ENCODE assay signal across 16 cellular contexts in genomic region chr15:85871545-85871944, GRCh38.
A peak's percentile ranks its signal among the peaks of the same experiment; 100 is the strongest.
DNase-seq lines count a peak whose midpoint lies in the region; ATAC-seq, FAIRE-seq and TF ChIP-seq lines count a peak whose summit lies in the region.
"Had no signal": no experiment of that assay in that cellular context is flagged by ENCODE, and none has a peak within 500 bp of the region (broad histone marks: within the 10 kb centered on the region; RNA-seq: fewer than 3 reads in every experiment).

No MANE protein-coding gene starts in this region.

- H3K4me3 Mint-ChIP-seq in activated naive CD8-positive, alpha-beta T cell treated with anti-CD3 and anti-CD28 coated beads for 36 hours: no peak overlapping the region
- H3K4me3 Mint-ChIP-seq: CD14-positive monocyte, GM23338 had no signal

- no peaks in the 10 kb centered on the region for H3K9me3 Mint-ChIP-seq in activated naive CD8-positive, alpha-beta T cell treated with anti-CD3 and anti-CD28 coated beads for 36 hours
- H3K9me3 Mint-ChIP-seq: CD14-positive monocyte, GM23338 had no signal

- DNase-seq in GM12865 (ENCODE audit: low read depth): peak; percentile 31
- DNase-seq in GM12878 (ENCODE audit: low read depth, low spot score): no peak
- DNase-seq in GM03348 (ENCODE audit: low spot score): no peak
- DNase-seq in activated naive CD8-positive, alpha-beta T cell treated with anti-CD3 and anti-CD28 coated beads for 36 hours: no peak
- DNase-seq in DMS114 treated with DMSO at 0.1 percent for 48 hours (lab: John Stamatoyannopoulos, UW; ENCODE audit: unreplicated experiment): no peak
- DNase-seq: COR-L47, NCI-H187, NCI-H526 treated with DMSO at 0.1 percent for 48 hours, PC-9 had no signal

- H3K4me1 ChIP-seq in GM12878 (ENCODE audit: control insufficient read depth, insufficient read depth, low read length): no peaks in the 10 kb centered on the region

- FAIRE-seq in GM12878 (lab: Jason Lieb, UNC): no peak
- FAIRE-seq: GM12891, GM18507 had no signal

- RAD21 ChIA-PET in GM12878 (lab: Charles Lee; ENCODE audit: unreplicated experiment): no interaction called here

- no peaks in the 10 kb centered on the region for H3K36me3 Mint-ChIP-seq in activated naive CD8-positive, alpha-beta T cell treated with anti-CD3 and anti-CD28 coated beads for 36 hours
- H3K36me3 Mint-ChIP-seq: CD14-positive monocyte had no signal

- SMC1A ChIA-PET in GM12878 (lab: Charles Lee; ENCODE audit: uncharacterized antibody, unreplicated experiment): no interaction called here

- WGBS in GM12878 (ENCODE audit: insufficient coverage, insufficient replicate concordance, low lambda C conversion rate, missing lambda C conversion rate): 43% methylated on average over 8 of the region's 8 CpGs

- H3K9ac ChIP-seq in GM12878 (ENCODE audit: control insufficient read depth, insufficient read depth, low read length): no peak overlapping the region

- no peak overlapping the region for H3K4me3 ChIP-seq in GM12865 (ENCODE audit: low read depth, low read length)
- H3K4me3 ChIP-seq in GM12878: no peak overlapping the region
- H3K4me3 ChIP-seq: GM23338, PC-9, SJSA1 had no signal

- H3K27me3 Mint-ChIP-seq in activated naive CD8-positive, alpha-beta T cell treated with anti-CD3 and anti-CD28 coated beads for 36 hours: peaks cover 26% of the 10 kb centered on the region

- no peaks in the 10 kb centered on the region for H3K36me3 ChIP-seq in GM12878 (ENCODE audit: control insufficient read depth in 2 of 2, insufficient read depth in 2 of 2, low read length in 1 of 2)
- H3K36me3 ChIP-seq: SJSA1 had no signal

- H3K27me3 ChIP-seq in GM12878 (replicated peaks in 1 of 2; ENCODE audit: control insufficient read depth in 2 of 2, insufficient read depth in 2 of 2, low read length in 1 of 2): peaks cover 0 to 2% of the 10 kb centered on the region in 2 experiments; a peak in 2 of 4 replicates
- H3K27me3 ChIP-seq: SJSA1 had no signal

- ATAC-seq in GM19324 (IDR thresholded peaks at IDR 0.05; ENCODE audit: low FRiP score, unreplicated experiment) (peak; percentile 46), HG03175 (IDR thresholded peaks at IDR 0.05; ENCODE audit: unreplicated experiment) (peak; percentile 51), GM12878 (peak; percentile 27; the same call in 2 of the 3 replicates)
- ATAC-seq: GM23338 had no signal

- BruUV-seq in GM12878 (replicated peaks; lab: Mats Ljungman, UMichigan): no TSS peak

- H3K27ac ChIP-seq in GM12878 (ENCODE audit: control insufficient read depth, insufficient read depth): no peak overlapping the region
- H3K27ac ChIP-seq: PC-9, SJSA1 had no signal

- peak overlapping the region; percentile 38 for H3K4me2 ChIP-seq in GM12878 (ENCODE audit: control insufficient read depth, insufficient read depth)
- H3K4me2 ChIP-seq: GM23338, PC-9 had no signal

- no peak for TF ChIP-seq CTCF in GM12865 (IDR thresholded peaks at IDR 0.05; ENCODE audit: insufficient read depth, low read depth, low read length, missing control alignments)
- no peak for TF ChIP-seq CTCF in GM12878 (IDR thresholded peaks at IDR 0.05 in 2 of 3, conservative IDR thresholded peaks at IDR 0.05 in 1 of 3; ENCODE audit: control insufficient read depth in 2 of 3, extremely low read depth in 1 of 3, insufficient read depth in 1 of 3, low read depth in 3 of 3, low read length in 3 of 3)

- H3K4me1 Mint-ChIP-seq in activated naive CD8-positive, alpha-beta T cell treated with anti-CD3 and anti-CD28 coated beads for 36 hours: no peaks in the 10 kb centered on the region
- H3K4me1 Mint-ChIP-seq: CD14-positive monocyte, GM23338 had no signal

- no peak for TF ChIP-seq POLR2A in GM12878 (IDR thresholded peaks at IDR 0.05; ENCODE audit: low read depth, low read length)

- TF ChIP-seq EP300 in GM12878 (IDR thresholded peaks at IDR 0.05; ENCODE audit: borderline replicate concordance in 1 of 2, control insufficient read depth in 1 of 2, low read depth in 2 of 2, low read length in 2 of 2): no peak

- H3K9me3 ChIP-seq in GM12878 (replicated peaks; ENCODE audit: control insufficient read depth, insufficient read depth, low read length): no peaks in the 10 kb centered on the region
- H3K9me3 ChIP-seq: SJSA1 had no signal

- peak overlapping the region; percentile 15 for H2AFZ ChIP-seq in GM12878 (ENCODE audit: control insufficient read depth, low read depth, low read length)
- H2AFZ ChIP-seq: GM23338, PC-9 had no signal

- no peak for TF ChIP-seq RAD21 in GM12878 (IDR thresholded peaks at IDR 0.05; ENCODE audit: insufficient read depth, low read depth, low read length)

- no peak overlapping the region for H3K27ac Mint-ChIP-seq in activated naive CD8-positive, alpha-beta T cell treated with anti-CD3 and anti-CD28 coated beads for 36 hours
- H3K27ac Mint-ChIP-seq: CD14-positive monocyte, GM23338 had no signal

- POLR2A ChIA-PET in GM12878 (lab: Charles Lee): no interaction called here

- no peaks in the 10 kb centered on the region for H4K20me1 ChIP-seq in GM12878 (ENCODE audit: control insufficient read depth, insufficient read depth)

- intact Hi-C loops in GM12878 (cut with micrococcal nuclease; ENCODE audit: unreplicated experiment): no loop called here

- CTCF ChIA-PET in GM12878 (lab: Yijun Ruan, JAX): interaction anchor here (1.4 kb wide), 1 partner anchor 872 kb away, joined by 4 read pairs; no protein-coding TSS in a partner anchor

- in situ Hi-C loops in GM12878 (cut with MboI): no loop called here

- H3K79me2 ChIP-seq in GM12878 (ENCODE audit: control insufficient read depth, insufficient read depth, low read length): no peaks in the 10 kb centered on the region

TF ChIP-seq in GM12878, 131 proteins besides CTCF, POLR2A, EP300 and RAD21:
- no peak for TF ChIP-seq SMAD5 (IDR thresholded peaks at IDR 0.05; ENCODE audit: low read depth)
- no peak for TF ChIP-seq MYC (IDR thresholded peaks at IDR 0.05; ENCODE audit: insufficient read depth, insufficient read length, insufficient replicate concordance, low read length, severe bottlenecking)
- TF ChIP-seq ZNF207 (IDR thresholded peaks at IDR 0.05; ENCODE audit: borderline replicate concordance): no peak
- no peak for TF ChIP-seq MTA3 (IDR thresholded peaks at IDR 0.05; ENCODE audit: borderline replicate concordance, low read length)
- no peak for TF ChIP-seq ZZZ3 (IDR thresholded peaks at IDR 0.05; ENCODE audit: control insufficient read depth, insufficient read length, low read depth)
- TF ChIP-seq ZNF384 (IDR thresholded peaks at IDR 0.05; ENCODE audit: borderline replicate concordance, low read depth, low read length): no peak
- TF ChIP-seq JUND (IDR thresholded peaks at IDR 0.05; ENCODE audit: low read depth, low read length): no peak
- TF ChIP-seq RFX5 (IDR thresholded peaks at IDR 0.05; ENCODE audit: low read depth, low read length): no peak
- TF ChIP-seq FOS (IDR thresholded peaks at IDR 0.05; ENCODE audit: borderline replicate concordance, extremely low read depth, insufficient read length): no peak
- no peak for TF ChIP-seq FOXM1 (IDR thresholded peaks at IDR 0.05; ENCODE audit: low read depth, low read length)
- TF ChIP-seq, protein P1, sequence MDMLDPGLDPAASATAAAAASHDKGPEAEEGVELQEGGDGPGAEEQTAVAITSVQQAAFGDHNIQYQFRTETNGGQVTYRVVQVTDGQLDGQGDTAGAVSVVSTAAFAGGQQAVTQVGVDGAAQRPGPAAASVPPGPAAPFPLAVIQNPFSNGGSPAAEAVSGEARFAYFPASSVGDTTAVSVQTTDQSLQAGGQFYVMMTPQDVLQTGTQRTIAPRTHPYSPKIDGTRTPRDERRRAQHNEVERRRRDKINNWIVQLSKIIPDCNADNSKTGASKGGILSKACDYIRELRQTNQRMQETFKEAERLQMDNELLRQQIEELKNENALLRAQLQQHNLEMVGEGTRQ (IDR thresholded peaks at IDR 0.05; ENCODE audit: borderline replicate concordance, low read depth, low read length): no peak
- TF ChIP-seq TCF12 (IDR thresholded peaks at IDR 0.05; ENCODE audit: low read depth, low read length): no peak
- TF ChIP-seq, protein P2, sequence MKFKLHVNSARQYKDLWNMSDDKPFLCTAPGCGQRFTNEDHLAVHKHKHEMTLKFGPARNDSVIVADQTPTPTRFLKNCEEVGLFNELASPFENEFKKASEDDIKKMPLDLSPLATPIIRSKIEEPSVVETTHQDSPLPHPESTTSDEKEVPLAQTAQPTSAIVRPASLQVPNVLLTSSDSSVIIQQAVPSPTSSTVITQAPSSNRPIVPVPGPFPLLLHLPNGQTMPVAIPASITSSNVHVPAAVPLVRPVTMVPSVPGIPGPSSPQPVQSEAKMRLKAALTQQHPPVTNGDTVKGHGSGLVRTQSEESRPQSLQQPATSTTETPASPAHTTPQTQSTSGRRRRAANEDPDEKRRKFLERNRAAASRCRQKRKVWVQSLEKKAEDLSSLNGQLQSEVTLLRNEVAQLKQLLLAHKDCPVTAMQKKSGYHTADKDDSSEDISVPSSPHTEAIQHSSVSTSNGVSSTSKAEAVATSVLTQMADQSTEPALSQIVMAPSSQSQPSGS (IDR thresholded peaks at IDR 0.05; ENCODE audit: low read length): no peak
- no peak for TF ChIP-seq POLR2AphosphoS2 (IDR thresholded peaks at IDR 0.05; ENCODE audit: low read depth, low read length)
- no peak for TF ChIP-seq TCF7 (IDR thresholded peaks at IDR 0.05; ENCODE audit: borderline replicate concordance)
- TF ChIP-seq NFYA (IDR thresholded peaks at IDR 0.05; ENCODE audit: borderline replicate concordance, low read depth, low read length): no peak
